Comparison of ENCODE assay signal across 5 cellular contexts in genomic region chr3:112855074-112855473, GRCh38. TPM values are rescaled to one million over a fixed set of nuclear protein-coding genes. Genes with fewer than 3 reads are reported as not detected.
"Had no signal": no experiment of that assay in that cellular context is flagged by ENCODE, and none has a peak within 500 bp of the region (broad histone marks: within the 10 kb centered on the region; RNA-seq: fewer than 3 reads in every experiment).

No MANE protein-coding gene starts in this region.

RNA-seq across cellular contexts. Expression of gene CD200R1L, which starts 8.4 kb away (rescaled TPM):
- total RNA-seq: HepG2, HT-29, HT1080, IMR-90 had no signal
- polyA plus RNA-seq: HepG2, IgD-negative memory B cell, IMR-90 had no signal
